In the genomic region with DNA sequence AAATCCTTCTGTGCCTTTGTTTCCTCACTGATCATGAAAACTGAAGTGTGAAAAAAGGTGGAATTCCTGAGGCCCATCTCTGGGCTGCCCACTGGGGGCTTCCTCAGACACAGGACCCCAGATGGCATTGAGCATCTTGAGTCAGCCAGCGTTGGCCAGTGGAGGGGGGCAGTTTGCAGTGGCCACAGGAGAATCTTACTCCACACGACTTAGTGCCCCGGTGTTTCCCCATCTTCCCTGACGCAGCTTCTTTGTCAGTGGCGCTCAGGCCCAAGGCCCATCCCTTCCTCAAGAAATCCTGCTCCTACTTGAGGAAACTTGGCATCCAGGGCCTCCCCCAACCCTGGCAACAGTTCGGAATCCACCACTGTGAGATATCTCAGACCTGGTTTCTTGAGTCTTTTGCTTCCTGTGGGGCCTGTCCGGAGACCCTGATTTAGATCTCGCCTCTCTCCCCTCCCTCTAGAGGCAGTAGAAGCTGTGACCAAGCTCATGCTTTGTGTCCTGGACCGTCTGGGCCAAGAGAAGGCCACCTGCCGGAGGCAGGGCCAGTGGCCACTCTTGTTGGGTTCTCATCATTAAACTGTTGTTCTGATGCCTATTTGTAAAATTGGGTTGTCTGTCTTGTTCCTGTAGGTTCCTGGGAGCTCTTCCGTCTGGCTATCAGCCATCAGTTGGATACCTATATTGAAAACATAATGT, we compare ENCODE assay signal across 28 cellular contexts.
"Had no signal": no experiment of that assay in that cellular context is flagged by ENCODE, and none has a peak within 500 bp of the region (broad histone marks: within the 10 kb centered on the region; RNA-seq: fewer than 3 reads in every experiment).

No MANE protein-coding gene starts in this region.

- H3K4me3 Mint-ChIP-seq: activated CD4-positive, alpha-beta T cell treated with anti-CD3 and anti-CD28 coated beads, Interleukin-2, amount 10 ng/mL, durations not matched to agents 7 days and 5 days; activated naive CD8-positive, alpha-beta T cell; brain; mesothelial cell of epicardium; naive B cell; T-helper 1 cell treated with Interleukin-12 subunit alpha and Interleukin-12 subunit beta and Interleukin-4 antibody, amounts not matched to agents 30 μg/mL and 1 μg/mL, for 36 hours had no signal

- ATAC-seq: foreskin keratinocyte, heart right ventricle, left cardiac atrium, left ventricle myocardium superior, pancreas, psoas muscle had no signal

- H3K36me3 ChIP-seq: ascending aorta, cardiac muscle cell, esophagus muscularis mucosa, heart right ventricle, pancreas, tibial nerve, WERI-Rb-1 had no signal

- H3K27ac Mint-ChIP-seq: activated CD4-positive, alpha-beta T cell treated with anti-CD3 and anti-CD28 coated beads, Interleukin-2, amount 10 ng/mL, durations not matched to agents 7 days and 5 days; activated naive CD8-positive, alpha-beta T cell; brain; mesothelial cell of epicardium; naive B cell; T-helper 1 cell treated with Interleukin-12 subunit alpha and Interleukin-12 subunit beta and Interleukin-4 antibody, amounts not matched to agents 30 μg/mL and 1 μg/mL, for 36 hours had no signal

- H3K4me1 ChIP-seq: ascending aorta, esophagus muscularis mucosa, foreskin keratinocyte, heart right ventricle, pancreas, psoas muscle, tibial nerve had no signal

- H3K4me1 Mint-ChIP-seq: activated CD4-positive, alpha-beta T cell treated with anti-CD3 and anti-CD28 coated beads, Interleukin-2, amount 10 ng/mL, durations not matched to agents 7 days and 5 days; brain; mesothelial cell of epicardium; naive B cell had no signal

- H3K36me3 Mint-ChIP-seq: activated naive CD8-positive, alpha-beta T cell; brain; mesothelial cell of epicardium; naive B cell had no signal

- DNase-seq: activated CD4-positive, alpha-beta T cell treated with anti-CD3 and anti-CD28 coated beads, Interleukin-2, amount 10 ng/mL, durations not matched to agents 7 days and 5 days; activated CD4-positive, CD25-positive, alpha-beta regulatory T cell treated with anti-CD3 and anti-CD28 coated beads, Interleukin-2, amount 50 U/mL, for 72 hours; activated CD8-positive, alpha-beta memory T cell treated with anti-CD3 and anti-CD28 coated beads for 24 hours; activated effector memory CD4-positive, alpha-beta T cell treated with Interleukin-2 at 50 U/mL for 16 hours; activated naive CD4-positive, alpha-beta T cell treated with Interleukin-2 at 50 U/mL for 16 hours; dorsolateral prefrontal cortex; foreskin keratinocyte; heart right ventricle; left cardiac atrium; left ventricle myocardium superior; naive B cell; pancreas; SK-N-SH; stimulated activated CD4-positive, alpha-beta T cell treated with anti-CD3 and anti-CD28 coated beads, Interleukin-15, amount 100 ng/mL, for 24 hours; stimulated activated naive CD4-positive, alpha-beta T cell treated with Interleukin-2 at 50 U/mL for 16 hours; SW 1271; T-helper 9 cell; WERI-Rb-1 had no signal

- H3K27ac ChIP-seq: ascending aorta, cardiac muscle cell, coronary artery, dorsolateral prefrontal cortex, esophagus muscularis mucosa, foreskin keratinocyte, heart right ventricle, pancreas, psoas muscle, tibial nerve, WERI-Rb-1 had no signal

- H3K4me3 ChIP-seq: ascending aorta, cardiac muscle cell, coronary artery, dorsolateral prefrontal cortex, esophagus muscularis mucosa, heart right ventricle, pancreas, psoas muscle, tibial nerve had no signal

- H3K9me3 ChIP-seq: ascending aorta, pancreas, psoas muscle, SK-N-SH, tibial nerve had no signal

- H3K27me3 ChIP-seq: ascending aorta, cardiac muscle cell, dorsolateral prefrontal cortex, pancreas had no signal

- H3K9me3 Mint-ChIP-seq: activated CD4-positive, alpha-beta T cell treated with anti-CD3 and anti-CD28 coated beads, Interleukin-2, amount 10 ng/mL, durations not matched to agents 7 days and 5 days; T-helper 1 cell treated with Interleukin-12 subunit alpha and Interleukin-12 subunit beta and Interleukin-4 antibody, amounts not matched to agents 30 μg/mL and 1 μg/mL, for 36 hours had no signal
